8 cellular contexts compared by ENCODE assay signal in the genomic region with DNA sequence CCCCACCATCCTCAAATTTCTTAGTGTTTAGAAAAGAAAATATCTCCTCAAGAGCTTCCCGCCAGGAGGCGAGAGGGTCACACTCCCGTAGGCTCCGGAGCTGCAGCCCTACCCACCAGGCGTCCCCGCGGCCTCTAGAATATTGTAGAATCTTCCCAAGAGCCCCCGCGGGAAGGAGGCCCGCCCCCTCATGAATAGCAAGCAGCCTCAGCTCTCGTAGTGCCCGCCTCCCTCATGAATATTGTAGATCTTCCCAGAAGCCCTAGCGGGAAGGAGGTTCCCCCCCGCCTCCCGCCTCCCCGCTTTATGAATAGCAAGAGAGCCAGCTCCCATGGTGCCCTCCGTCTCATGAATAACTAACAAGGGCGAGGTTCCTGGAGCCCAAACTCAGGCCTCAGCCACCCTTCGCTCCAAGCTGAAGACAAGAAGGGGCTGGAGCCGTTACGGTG. TPM values are rescaled to one million over a fixed set of nuclear protein-coding genes. Genes with fewer than 3 reads are reported as not detected.
A peak's percentile ranks its signal among the peaks of the same experiment; 100 is the strongest.
DNase-seq lines count a peak whose midpoint lies in the region; ATAC-seq and TF ChIP-seq lines count a peak whose summit lies in the region.

A gene with protein sequence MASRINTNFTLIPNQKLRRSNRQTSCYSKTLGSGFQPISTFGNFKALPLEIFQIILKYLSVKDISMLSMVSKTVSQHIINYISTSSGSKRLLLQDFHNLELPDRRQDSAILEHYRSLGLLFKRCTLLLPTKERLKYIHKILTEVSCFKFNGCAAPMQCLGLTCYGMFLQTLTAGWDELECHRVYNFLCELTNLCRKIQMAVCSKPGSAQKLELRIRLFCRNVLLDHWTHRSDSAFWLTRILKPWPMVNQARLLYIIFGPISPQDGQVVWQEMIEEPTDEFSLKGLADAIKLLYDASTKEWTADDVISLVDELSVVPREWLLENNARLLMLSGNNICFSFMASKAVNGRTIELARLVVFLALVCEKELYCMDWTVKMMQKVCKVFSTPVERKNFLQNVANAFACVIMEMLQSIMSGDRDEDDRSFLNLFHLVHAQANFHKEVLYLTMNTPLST (minus strand): TSS at position 114 of the 449 bp plus-strand sequence. CDS start 4,378 bp downstream, outside the sequence.

- no peaks in the 10 kb centered on the region for H3K36me3 ChIP-seq in fibroblast of lung (ENCODE audit: control insufficient read depth, insufficient read depth, low read length)
- H3K36me3 ChIP-seq in muscle layer of duodenum (ENCODE audit: control insufficient read depth in 1 of 2, insufficient read depth in 2 of 2, low read length in 2 of 2), result no peaks in the 10 kb centered on the region

- H3K27ac Mint-ChIP-seq in Calu3 (ENCODE audit: unreplicated experiment), result no peak within 1 kb of the TSS

- H3K9ac ChIP-seq in fibroblast of lung (ENCODE audit: insufficient read depth, low read length), result no peak within 1 kb of the TSS

- H3K36me3 Mint-ChIP-seq in Calu3 (ENCODE audit: insufficient read depth, unreplicated experiment), result no peaks in the 10 kb centered on the region

- H3K27me3 ChIP-seq in fibroblast of lung (ENCODE audit: control insufficient read depth, insufficient read depth, low read length) (no peaks in the 10 kb centered on the region), muscle layer of duodenum (ENCODE audit: low read depth, low read length) (no peaks in the 10 kb centered on the region)

- peaks cover 27% of the 10 kb centered on the region for H3K27me3 Mint-ChIP-seq in Calu3 (ENCODE audit: unreplicated experiment)

- DNase-seq in Calu3 (peak; percentile 54), NOMO-1 (lab: John Stamatoyannopoulos, UW; ENCODE audit: unreplicated experiment in 2 of 2) (peak; percentile 61 to 67), fibroblast of lung (ENCODE audit: low read depth in 2 of 2) (peak; percentile 83 to 89), H4 (ENCODE audit: low spot score) (no peak)
- peak; percentile 72 for DNase-seq in activated T-helper 9 cell treated with anti-CD3 and anti-CD28 coated beads, Interleukin-2, amount 50 U/mL, for 16 hours (ENCODE audit: low read depth)
- DNase-seq in stimulated activated CD8-positive, alpha-beta memory T cell treated with anti-CD3 and anti-CD28 coated beads, Interleukin-4, amount 100 ng/mL, for 24 hours (ENCODE audit: low read depth), result peak; percentile 73

- no peak within 1 kb of the TSS for H3K4me3 Mint-ChIP-seq in Calu3 (ENCODE audit: low read depth, unreplicated experiment)

- CTCF ChIA-PET in Calu3 (lab: Charles Lee), result interaction anchor here (0.7 to 1.8 kb wide), 3 partner anchors 11 to 503 kb away, joined by 3 to 4 read pairs (median 4); no protein-coding TSS in a partner anchor

- H3K4me2 ChIP-seq in fibroblast of lung (ENCODE audit: extremely low read depth, insufficient read depth, low read length), result peak within 1 kb of the TSS; percentile 65

- TF ChIP-seq CTCF in Calu3 (IDR thresholded peaks at IDR 0.05; ENCODE audit: unreplicated experiment), result no peak
- TF ChIP-seq CTCF in fibroblast of lung (conservative IDR thresholded peaks at IDR 0.05 in 1 of 2, IDR thresholded peaks at IDR 0.05 in 1 of 2; ENCODE audit: low read depth in 1 of 2, low read length in 2 of 2), result no peak

- H3K9me3 ChIP-seq in fibroblast of lung (ENCODE audit: control insufficient read depth, insufficient read depth, low read depth, low read length), result no peaks in the 10 kb centered on the region
- H3K9me3 ChIP-seq in muscle layer of duodenum (ENCODE audit: control insufficient read depth in 1 of 2, low read length in 2 of 2), result no peaks in the 10 kb centered on the region

- ATAC-seq in HG02588 (IDR thresholded peaks at IDR 0.05; ENCODE audit: unreplicated experiment), result no peak

- no TSS peak for BruUV-seq in Calu3 (replicated peaks; lab: Mats Ljungman, UMichigan)

- H2AFZ ChIP-seq in fibroblast of lung (ENCODE audit: low read length), result peak within 1 kb of the TSS; percentile 99

- H3K4me3 ChIP-seq in fibroblast of lung (replicated peaks in 1 of 4; ENCODE audit: control extremely low read depth in 1 of 4, insufficient read depth in 1 of 4, low read depth in 3 of 4, low read length in 4 of 4), result peak within 1 kb of the TSS in 2 of 4 experiments; percentile 34 to 48
- peak within 1 kb of the TSS; percentile 39 to 50 for H3K4me3 ChIP-seq in muscle layer of duodenum (ENCODE audit: low read depth in 1 of 2, low read length in 2 of 2)

- no peaks in the 10 kb centered on the region for H4K20me1 ChIP-seq in fibroblast of lung (ENCODE audit: control insufficient read depth, extremely low read depth, insufficient read depth, low read length)

- H3K9me3 Mint-ChIP-seq in Calu3 (ENCODE audit: low read depth, unreplicated experiment), result no peaks in the 10 kb centered on the region

- H3K4me1 ChIP-seq in fibroblast of lung (ENCODE audit: control insufficient read depth, extremely low read depth, insufficient read depth, low read length) (no peaks in the 10 kb centered on the region), muscle layer of duodenum (ENCODE audit: control insufficient read depth in 1 of 2, insufficient read depth in 2 of 2, low read length in 2 of 2) (no peaks in the 10 kb centered on the region)

- intact Hi-C loops in Calu3 (cut with micrococcal nuclease; ENCODE audit: unreplicated experiment), result no loop called here

- no peaks in the 10 kb centered on the region for H3K4me1 Mint-ChIP-seq in Calu3 (ENCODE audit: low read depth, unreplicated experiment)

- H3K79me2 ChIP-seq in fibroblast of lung (ENCODE audit: control insufficient read depth, insufficient read depth, low read length), result no peaks in the 10 kb centered on the region

- H3K27ac ChIP-seq in fibroblast of lung (ENCODE audit: insufficient read depth, low read length), result peak within 1 kb of the TSS; percentile 28
- H3K27ac ChIP-seq in muscle layer of duodenum (ENCODE audit: low read length), result no peak within 1 kb of the TSS

RNA-seq across cellular contexts. Expression of the gene that starts here (rescaled TPM):
- total RNA-seq in Calu3 (2022) (not detected in 2 replicates), fibroblast of lung (under 0.01 and 0.17 TPM in 2 replicates)
- polyA plus RNA-seq in fibroblast of lung, result 0.05 TPM in 1 of 2 replicates, not detected in the other
- polyA plus RNA-seq in fibroblast of lung (2012), result not detected in 2 replicates
- not detected in 2 replicates for polyA minus RNA-seq in fibroblast of lung (ENCODE audit: low replicate concordance)
- not detected in 2 replicates for total RNA-seq in H4 (2014; rRNA removed; shearing (Covaris generic))

Comparison
In these comparisons a context has a peak if more than half of its experiments do, and no peak if none do; other contexts are left out.
1. Peak in DNase-seq in Calu3; RNA of the gene not detected or under 1 TPM.
2. Peak in DNase-seq, H3K27ac ChIP-seq and H3K4me2 ChIP-seq in fibroblast of lung; RNA of the gene not detected or under 1 TPM.